ENCODE assay signal across 8 cellular contexts in genomic region chr1:225929462-225929861, GRCh38. TPM values are rescaled to one million over a fixed set of nuclear protein-coding genes. Genes with fewer than 3 reads are reported as not detected.
DNase-seq lines count a peak whose midpoint lies in the region; ATAC-seq, FAIRE-seq and TF ChIP-seq lines count a peak whose summit lies in the region.
"Not testable (repeated sequence)": the region's sequence is repeated elsewhere in the genome, so short reads cannot be mapped to it uniquely, and the experiment has no call there.
"Had no signal": no experiment of that assay in that cellular context is flagged by ENCODE, and none has a peak within 500 bp of the region (broad histone marks: within the 10 kb centered on the region; RNA-seq: fewer than 3 reads in every experiment).

No MANE protein-coding gene starts in this region.

- intact Hi-C loops in CD4-positive, alpha-beta memory T cell (cut with micrococcal nuclease); natural killer cell (cut with micrococcal nuclease): not testable (repeated sequence)
- intact Hi-C loops in activated CD4-positive, alpha-beta memory T cell treated with anti-CD3 and anti-CD28 coated beads for 36 hours (cut with micrococcal nuclease) = loop anchor here (10.0 kb wide), 1 partner anchor 135 kb away; the partner anchor contains the start of gene H3-3A
- intact Hi-C loops in activated T-helper 1 cell treated with anti-CD3 and anti-CD28 coated beads, Interleukin-12 subunit alpha, Interleukin-12 subunit beta, Interleukin-2, Interleukin-4 antibody, amounts not matched to agents 30 ng/mL and 10 ng/mL and 1 ng/mL, durations not matched to agents 14 hours and 24 hours and 36 hours (cut with micrococcal nuclease) = loop anchor here (10.0 kb wide), 1 partner anchor 275 kb away; the partner anchor contains the start of gene ENAH
- intact Hi-C loops in K562 (cut with micrococcal nuclease) = loop anchor here (2.0 to 5.0 kb wide), 3 partner anchors 33 to 133 kb away; partner anchors contain the start of genes H3-3A and SDE2

- not testable (repeated sequence) for TF ChIP-seq CTCF in K562 (IDR thresholded peaks at IDR 0.05 in 2 of 3, conservative IDR thresholded peaks at IDR 0.05 in 1 of 3; ENCODE audit: insufficient read depth in 2 of 3, low read depth in 1 of 3, low read length in 3 of 3); natural killer cell (IDR thresholded peaks at IDR 0.05)

- 81% methylated on average over 3 of the region's 3 CpGs for WGBS in K562 (ENCODE audit: insufficient coverage, low coverage, missing lambda C conversion rate)

- not testable (repeated sequence) for H4K20me1 ChIP-seq in K562 (replicated peaks; ENCODE audit: control insufficient read depth, insufficient read depth, low read length)

- peaks cover 0 to 11% (median 6%) of the 10 kb centered on the region in 4 donors for H3K4me1 Mint-ChIP-seq in CD4-positive, alpha-beta memory T cell
- H3K4me1 Mint-ChIP-seq in T-helper 2 cell treated with Interferon-gamma antibody and Interleukin-4, amounts not matched to agents 5 μg/mL and 100 μg/mL, for 36 hours (ENCODE audit: low read depth); activated CD4-positive, alpha-beta memory T cell treated with anti-CD3 and anti-CD28 coated beads for 36 hours (ENCODE audit: low read depth): not testable (repeated sequence)
- H3K4me1 Mint-ChIP-seq in activated T-helper 1 cell treated with anti-CD3 and anti-CD28 coated beads, Interleukin-12 subunit alpha, Interleukin-12 subunit beta, Interleukin-2, Interleukin-4 antibody, amounts not matched to agents 30 ng/mL and 10 ng/mL and 1 ng/mL, durations not matched to agents 14 hours and 24 hours and 36 hours (ENCODE audit: low read depth) = peaks cover 16% of the 10 kb centered on the region
- H3K4me1 Mint-ChIP-seq in activated naive CD4-positive, alpha-beta T cell treated with anti-CD3 and anti-CD28 coated beads, Interleukin-2, amount 50 U/mL, for 24 hours = peaks cover 41% of the 10 kb centered on the region
- H3K4me1 Mint-ChIP-seq in natural killer cell = peaks cover 17 to 18% of the 10 kb centered on the region in 2 donors

- not testable (repeated sequence) for FAIRE-seq in K562 (lab: Jason Lieb, UNC)

- CTCF ChIA-PET in CD4-positive, alpha-beta memory T cell (lab: Charles Lee; ENCODE audit: partially characterized antibody) = interaction anchor here (0.8 to 0.9 kb wide), 2 partner anchors 13 to 31 kb away, joined by 3 read pairs; no protein-coding TSS in a partner anchor
- CTCF ChIA-PET in activated CD4-positive, alpha-beta memory T cell treated with anti-CD3 and anti-CD28 coated beads for 36 hours (lab: Charles Lee) = interaction anchor here (0.8 kb wide), 1 partner anchor 46 kb away, joined by 3 read pairs; no protein-coding TSS in a partner anchor
- CTCF ChIA-PET in K562 (lab: Yijun Ruan, JAX; ENCODE audit: low intra/inter-chr PET ratio) = not testable (repeated sequence)

- H3K9ac ChIP-seq in K562 (ENCODE audit: insufficient read depth in 1 of 2, low read depth in 2 of 2, low read length in 2 of 2) = peak overlapping the region in 1 of 2 experiments; percentile 87; a peak in 1 of 4 replicates

- H3K27me3 ChIP-seq in CD4-positive, alpha-beta memory T cell (ENCODE audit: insufficient read depth, low read length); K562 (ENCODE audit: control insufficient read depth in 2 of 2, insufficient read depth in 2 of 2, low read length in 2 of 2): not testable (repeated sequence)

- peak overlapping the region in 6 of 7 donors; percentile 50 to 89 (median 74) for H3K27ac Mint-ChIP-seq in CD4-positive, alpha-beta memory T cell
- H3K27ac Mint-ChIP-seq in T-helper 2 cell treated with Interferon-gamma antibody and Interleukin-4, amounts not matched to agents 5 μg/mL and 100 μg/mL, for 36 hours = peak overlapping the region; percentile 55
- peak overlapping the region; percentile 76 for H3K27ac Mint-ChIP-seq in activated CD4-positive, alpha-beta memory T cell treated with anti-CD3 and anti-CD28 coated beads for 36 hours
- H3K27ac Mint-ChIP-seq in activated T-helper 1 cell treated with anti-CD3 and anti-CD28 coated beads, Interleukin-12 subunit alpha, Interleukin-12 subunit beta, Interleukin-2, Interleukin-4 antibody, amounts not matched to agents 30 ng/mL and 10 ng/mL and 1 ng/mL, durations not matched to agents 14 hours and 24 hours and 36 hours = peak overlapping the region; percentile 63
- peak overlapping the region; percentile 87 for H3K27ac Mint-ChIP-seq in activated naive CD4-positive, alpha-beta T cell treated with anti-CD3 and anti-CD28 coated beads, Interleukin-2, amount 50 U/mL, for 24 hours
- peak overlapping the region; percentile 66 to 82 for H3K27ac Mint-ChIP-seq in natural killer cell

- not testable (repeated sequence) for H3K9me1 ChIP-seq in K562 (ENCODE audit: control insufficient read depth, insufficient read depth, low read length)

- not testable (repeated sequence) for H3K9me3 Mint-ChIP-seq in CD4-positive, alpha-beta memory T cell; T-helper 2 cell treated with Interferon-gamma antibody and Interleukin-4, amounts not matched to agents 5 μg/mL and 100 μg/mL, for 36 hours; activated CD4-positive, alpha-beta memory T cell treated with anti-CD3 and anti-CD28 coated beads for 36 hours; activated T-helper 1 cell treated with anti-CD3 and anti-CD28 coated beads, Interleukin-12 subunit alpha, Interleukin-12 subunit beta, Interleukin-2, Interleukin-4 antibody, amounts not matched to agents 30 ng/mL and 10 ng/mL and 1 ng/mL, durations not matched to agents 14 hours and 24 hours and 36 hours; activated naive CD4-positive, alpha-beta T cell treated with anti-CD3 and anti-CD28 coated beads, Interleukin-2, amount 50 U/mL, for 24 hours; natural killer cell

- H3K4me1 ChIP-seq in CD4-positive, alpha-beta memory T cell (ENCODE audit: insufficient read depth, low read length) = peaks cover 28% of the 10 kb centered on the region
- H3K4me1 ChIP-seq in K562 (replicated peaks in 1 of 2; ENCODE audit: control insufficient read depth in 2 of 2, insufficient read depth in 2 of 2, low read length in 2 of 2) = peaks cover 53 to 54% of the 10 kb centered on the region in 2 experiments

- peak overlapping the region; percentile 67 for H2AFZ ChIP-seq in K562 (ENCODE audit: low read depth, low read length)

- not testable (repeated sequence) for TF ChIP-seq RAD21 in K562 (CRISPR knock-in tag; conservative IDR thresholded peaks at IDR 0.05 in 1 of 2, IDR thresholded peaks at IDR 0.05 in 1 of 2)

- not testable (repeated sequence) for H3K27ac ChIP-seq in CD4-positive, alpha-beta memory T cell (ENCODE audit: low read depth, low read length)
- H3K27ac ChIP-seq in K562 (ENCODE audit: extremely low read depth, low read depth, low read length) = peak overlapping the region; percentile 98

- not testable (repeated sequence) for DNase-seq in CD4-positive, alpha-beta memory T cell; T-helper 2 cell treated with Interferon-gamma antibody and Interleukin-4, amounts not matched to agents 5 μg/mL and 100 μg/mL, for 36 hours (ENCODE audit: low spot score); activated CD4-positive, alpha-beta memory T cell treated with anti-CD3 and anti-CD28 coated beads for 36 hours; activated T-helper 1 cell treated with anti-CD3 and anti-CD28 coated beads, Interleukin-12 subunit alpha, Interleukin-12 subunit beta, Interleukin-2, Interleukin-4 antibody, amounts not matched to agents 30 ng/mL and 10 ng/mL and 1 ng/mL, durations not matched to agents 14 hours and 24 hours and 36 hours (ENCODE audit: low spot score); K562 (ENCODE audit: extremely low read depth in 1 of 4, low spot score in 3 of 4); natural killer cell

- not testable (repeated sequence) for H3K36me3 Mint-ChIP-seq in CD4-positive, alpha-beta memory T cell; T-helper 2 cell treated with Interferon-gamma antibody and Interleukin-4, amounts not matched to agents 5 μg/mL and 100 μg/mL, for 36 hours (ENCODE audit: low read depth); activated CD4-positive, alpha-beta memory T cell treated with anti-CD3 and anti-CD28 coated beads for 36 hours; activated T-helper 1 cell treated with anti-CD3 and anti-CD28 coated beads, Interleukin-12 subunit alpha, Interleukin-12 subunit beta, Interleukin-2, Interleukin-4 antibody, amounts not matched to agents 30 ng/mL and 10 ng/mL and 1 ng/mL, durations not matched to agents 14 hours and 24 hours and 36 hours (ENCODE audit: low read depth); activated naive CD4-positive, alpha-beta T cell treated with anti-CD3 and anti-CD28 coated beads, Interleukin-2, amount 50 U/mL, for 24 hours; natural killer cell

- ATAC-seq in K562 = not testable (repeated sequence)
- ATAC-seq in natural killer cell = peak in 2 of 3 donors; percentile 35 to 58

- not testable (repeated sequence) for H3K79me2 ChIP-seq in K562 (ENCODE audit: control insufficient read depth, insufficient read depth, low read length)

- TF ChIP-seq POLR2A in K562 (conservative IDR thresholded peaks at IDR 0.05) = not testable (repeated sequence)

- peak overlapping the region in 2 of 8 donors; percentile 6 to 43 for H3K4me3 Mint-ChIP-seq in CD4-positive, alpha-beta memory T cell
- H3K4me3 Mint-ChIP-seq in T-helper 2 cell treated with Interferon-gamma antibody and Interleukin-4, amounts not matched to agents 5 μg/mL and 100 μg/mL, for 36 hours; activated CD4-positive, alpha-beta memory T cell treated with anti-CD3 and anti-CD28 coated beads for 36 hours; activated T-helper 1 cell treated with anti-CD3 and anti-CD28 coated beads, Interleukin-12 subunit alpha, Interleukin-12 subunit beta, Interleukin-2, Interleukin-4 antibody, amounts not matched to agents 30 ng/mL and 10 ng/mL and 1 ng/mL, durations not matched to agents 14 hours and 24 hours and 36 hours; activated naive CD4-positive, alpha-beta T cell treated with anti-CD3 and anti-CD28 coated beads, Interleukin-2, amount 50 U/mL, for 24 hours; natural killer cell: not testable (repeated sequence)

- not testable (repeated sequence) for H3K36me3 ChIP-seq in CD4-positive, alpha-beta memory T cell (ENCODE audit: insufficient read depth, low read length); K562 (ENCODE audit: control insufficient read depth, insufficient read depth, low read length)

- not testable (repeated sequence) for H3K27me3 Mint-ChIP-seq in CD4-positive, alpha-beta memory T cell; T-helper 2 cell treated with Interferon-gamma antibody and Interleukin-4, amounts not matched to agents 5 μg/mL and 100 μg/mL, for 36 hours (ENCODE audit: low read depth); activated CD4-positive, alpha-beta memory T cell treated with anti-CD3 and anti-CD28 coated beads for 36 hours; activated T-helper 1 cell treated with anti-CD3 and anti-CD28 coated beads, Interleukin-12 subunit alpha, Interleukin-12 subunit beta, Interleukin-2, Interleukin-4 antibody, amounts not matched to agents 30 ng/mL and 10 ng/mL and 1 ng/mL, durations not matched to agents 14 hours and 24 hours and 36 hours (ENCODE audit: insufficient read depth); activated naive CD4-positive, alpha-beta T cell treated with anti-CD3 and anti-CD28 coated beads, Interleukin-2, amount 50 U/mL, for 24 hours; natural killer cell (ENCODE audit: low read depth in 2 of 2)

- BruUV-seq in K562 (replicated peaks; lab: Mats Ljungman, UMichigan) = not testable (repeated sequence)

- not testable (repeated sequence) for TF ChIP-seq EP300 in K562 (IDR thresholded peaks at IDR 0.05; ENCODE audit: low read length)

- in situ Hi-C loops in K562 (cut with MboI) = not testable (repeated sequence)

- POLR2A ChIA-PET in CD4-positive, alpha-beta memory T cell (lab: Charles Lee; ENCODE audit: partially characterized antibody) = interaction anchor here (1.2 to 1.5 kb wide), 3 partner anchors 46 to 462 kb away, joined by 3 to 6 read pairs (median 3); no protein-coding TSS in a partner anchor
- POLR2A ChIA-PET in activated CD4-positive, alpha-beta memory T cell treated with anti-CD3 and anti-CD28 coated beads for 36 hours (lab: Charles Lee) = interaction anchor here (0.7 kb wide), 1 partner anchor 47 kb away, joined by 4 read pairs; the partner anchor contains the start of gene TMEM63A
- POLR2A ChIA-PET in K562 (lab: Yijun Ruan, JAX) = interaction anchor here (1.5 kb wide), 1 partner anchor 46 kb away, joined by 4 read pairs; no protein-coding TSS in a partner anchor

- not testable (repeated sequence) for H3K4me2 ChIP-seq in K562 (ENCODE audit: insufficient read depth, low read length)

- H3K9me3 ChIP-seq in CD4-positive, alpha-beta memory T cell (ENCODE audit: control insufficient read depth in 1 of 2, low read length in 2 of 2); K562 (replicated peaks; ENCODE audit: control insufficient read depth, insufficient read depth, low read depth, low read length): not testable (repeated sequence)

- H3K4me3 ChIP-seq in CD4-positive, alpha-beta memory T cell (ENCODE audit: low read length in 2 of 2); K562: not testable (repeated sequence)

RNA-seq across cellular contexts. Expression of gene PYCR2, which starts 5.4 kb away (rescaled TPM):
- 100 to 1,000 TPM; 102 to 116 TPM for total RNA-seq in CD4-positive, alpha-beta memory T cell
- 10 to 100 TPM; 73.6 to 86.6 TPM for polyA plus RNA-seq in CD4-positive, alpha-beta memory T cell
- total RNA-seq in activated CD4-positive, alpha-beta memory T cell treated with anti-CD3 and anti-CD28 coated beads for 36 hours = 100 to 1,000 TPM; 127 TPM
- total RNA-seq in activated T-helper 1 cell treated with anti-CD3 and anti-CD28 coated beads, Interleukin-12 subunit alpha, Interleukin-12 subunit beta, Interleukin-2, Interleukin-4 antibody, amounts not matched to agents 30 ng/mL and 10 ng/mL and 1 ng/mL, durations not matched to agents 14 hours and 24 hours and 36 hours = 137 and 145 TPM in 2 replicates
- 118 and 268 TPM in 2 replicates for total RNA-seq in K562 (2011; cell fraction: chromatin; rRNA removed; ENCODE audit: low replicate concordance)
- 193 and 210 TPM in 2 replicates for total RNA-seq in K562 (2011; cell fraction: nucleolus; rRNA removed)
- 181 and 191 TPM in 2 replicates for total RNA-seq in K562 (2011; cell fraction: nucleoplasm; rRNA removed)
- total RNA-seq in K562 (2014; rRNA removed) (162 and 176 TPM in 2 replicates), K562 (2014; rRNA removed; fragmentation: Illumina TruSeq; extraction: Trizol) (75.2 and 76.7 TPM in 2 replicates), K562 (2015; rRNA removed; fragmentation: Illumina TruSeq; extraction: Trizol) (79.2 and 83.5 TPM in 2 replicates), K562 (2021) (200 and 219 TPM in 2 replicates), natural killer cell (10 to 100 TPM; 57.7 to 74.5 (median 62.6) TPM)
- polyA plus RNA-seq in K562 (2011; rRNA removed) (127 and 246 TPM in 2 replicates), K562 (2014; fragmentation: Illumina TruSeq; extraction: Trizol) (154 and 187 TPM in 2 replicates), K562 (2014; fragmentation: Nextera tagmentation; extraction: Ambion mirVana) (1 to 10 TPM; 5.5 to 7.9 TPM), K562 (2014; rRNA removed) (195 and 208 TPM in 2 replicates)
- 168 and 216 TPM in 2 replicates for polyA plus RNA-seq in K562 (2011; cell fraction: cytosol; rRNA removed)
- polyA plus RNA-seq in K562 (2011; cell fraction: nucleus; rRNA removed) = 321 and 394 TPM in 2 replicates
- polyA plus RNA-seq in K562 (2012) = 161 and 213 TPM in 2 replicates
- 79.4 and 82.2 TPM in 2 replicates for polyA minus RNA-seq in K562 (2011; rRNA and poly(A)+ RNA removed)
- polyA minus RNA-seq in K562 (2011; cell fraction: cytosol; rRNA and poly(A)+ RNA removed) = 58.5 and 79.5 TPM in 2 replicates
- polyA minus RNA-seq in K562 (2011; cell fraction: nucleus; rRNA and poly(A)+ RNA removed) = 66.8 and 85.3 TPM in 2 replicates

RNA-seq across cellular contexts. Expression of gene LEFTY2, which starts 11.6 kb away (rescaled TPM):
- total RNA-seq in CD4-positive, alpha-beta memory T cell = not detected
- polyA plus RNA-seq in CD4-positive, alpha-beta memory T cell = not detected
- total RNA-seq in activated CD4-positive, alpha-beta memory T cell treated with anti-CD3 and anti-CD28 coated beads for 36 hours = not detected
- total RNA-seq in activated T-helper 1 cell treated with anti-CD3 and anti-CD28 coated beads, Interleukin-12 subunit alpha, Interleukin-12 subunit beta, Interleukin-2, Interleukin-4 antibody, amounts not matched to agents 30 ng/mL and 10 ng/mL and 1 ng/mL, durations not matched to agents 14 hours and 24 hours and 36 hours = not detected in 2 replicates
- 0.23 TPM in 1 of 2 replicates, not detected in the other for total RNA-seq in K562 (2011; cell fraction: chromatin; rRNA removed; ENCODE audit: low replicate concordance)
- not detected in 2 replicates for total RNA-seq in K562 (2011; cell fraction: nucleolus; rRNA removed)
- total RNA-seq in K562 (2011; cell fraction: nucleoplasm; rRNA removed) = 0.29 TPM in 1 of 2 replicates, not detected in the other
- 0.08 and 0.14 TPM in 2 replicates for total RNA-seq in K562 (2014; rRNA removed)
- total RNA-seq in K562 (2014; rRNA removed; fragmentation: Illumina TruSeq; extraction: Trizol) = not detected in 2 replicates
- total RNA-seq in K562 (2015; rRNA removed; fragmentation: Illumina TruSeq; extraction: Trizol) = not detected in 2 replicates
- not detected in 2 replicates for total RNA-seq in K562 (2021)
- 0.04 and 0.07 TPM in 2 replicates for polyA plus RNA-seq in K562 (2011; rRNA removed)
- polyA plus RNA-seq in K562 (2011; cell fraction: cytosol; rRNA removed) = 0.03 and 0.06 TPM in 2 replicates
- polyA plus RNA-seq in K562 (2011; cell fraction: nucleus; rRNA removed) = 0.06 TPM in 1 of 2 replicates, not detected in the other
- polyA plus RNA-seq in K562 (2012) = 0.04 TPM in 2 replicates
- not detected in 2 replicates for polyA plus RNA-seq in K562 (2014; fragmentation: Illumina TruSeq; extraction: Trizol)
- polyA plus RNA-seq in K562 (2014; fragmentation: Nextera tagmentation; extraction: Ambion mirVana) = not detected
- 0.78 TPM in 1 of 2 replicates, not detected in the other for polyA plus RNA-seq in K562 (2014; rRNA removed)
- not detected in 2 replicates for polyA minus RNA-seq in K562 (2011; rRNA and poly(A)+ RNA removed)
- not detected in 2 replicates for polyA minus RNA-seq in K562 (2011; cell fraction: cytosol; rRNA and poly(A)+ RNA removed)
- not detected in 2 replicates for polyA minus RNA-seq in K562 (2011; cell fraction: nucleus; rRNA and poly(A)+ RNA removed)
- not detected for total RNA-seq in natural killer cell
- total RNA-seq: A172 had no signal

RNA-seq across cellular contexts. Expression of gene LEFTY1, which starts 40.5 kb away (rescaled TPM):
- total RNA-seq in CD4-positive, alpha-beta memory T cell = under 1 TPM; 0.55 to 0.75 TPM
- polyA plus RNA-seq in CD4-positive, alpha-beta memory T cell = not detected
- total RNA-seq in activated CD4-positive, alpha-beta memory T cell treated with anti-CD3 and anti-CD28 coated beads for 36 hours = under 1 TPM in 1 of 2 experiments, not detected in 1; 0.19 TPM
- total RNA-seq in activated T-helper 1 cell treated with anti-CD3 and anti-CD28 coated beads, Interleukin-12 subunit alpha, Interleukin-12 subunit beta, Interleukin-2, Interleukin-4 antibody, amounts not matched to agents 30 ng/mL and 10 ng/mL and 1 ng/mL, durations not matched to agents 14 hours and 24 hours and 36 hours = 0.12 TPM in 1 of 2 replicates, not detected in the other
- 0.88 and 1.0 TPM in 2 replicates for total RNA-seq in K562 (2011; cell fraction: chromatin; rRNA removed; ENCODE audit: low replicate concordance)
- 1.2 TPM in 1 of 2 replicates, not detected in the other for total RNA-seq in K562 (2011; cell fraction: nucleolus; rRNA removed)
- 1.1 TPM in 1 of 2 replicates, not detected in the other for total RNA-seq in K562 (2011; cell fraction: nucleoplasm; rRNA removed)
- total RNA-seq in K562 (2014; rRNA removed) (0.16 TPM in 1 of 2 replicates, not detected in the other), K562 (2014; rRNA removed; fragmentation: Illumina TruSeq; extraction: Trizol) (0.07 TPM in 1 of 2 replicates, not detected in the other), K562 (2015; rRNA removed; fragmentation: Illumina TruSeq; extraction: Trizol) (not detected in 2 replicates), K562 (2021) (0.20 and 0.24 TPM in 2 replicates), natural killer cell (not detected)
- polyA plus RNA-seq in K562 (2011; rRNA removed) (0.09 and 0.21 TPM in 2 replicates), K562 (2014; fragmentation: Illumina TruSeq; extraction: Trizol) (0.15 TPM in 1 of 2 replicates, not detected in the other), K562 (2014; fragmentation: Nextera tagmentation; extraction: Ambion mirVana) (not detected), K562 (2014; rRNA removed) (0.13 TPM in 1 of 2 replicates, not detected in the other)
- polyA plus RNA-seq in K562 (2011; cell fraction: cytosol; rRNA removed) = 0.09 and 0.30 TPM in 2 replicates
- polyA plus RNA-seq in K562 (2011; cell fraction: nucleus; rRNA removed) = 0.41 and 0.67 TPM in 2 replicates
- polyA plus RNA-seq in K562 (2012) = 0.04 and 0.07 TPM in 2 replicates
- not detected in 2 replicates for polyA minus RNA-seq in K562 (2011; rRNA and poly(A)+ RNA removed)
- polyA minus RNA-seq in K562 (2011; cell fraction: cytosol; rRNA and poly(A)+ RNA removed) = not detected in 2 replicates
- polyA minus RNA-seq in K562 (2011; cell fraction: nucleus; rRNA and poly(A)+ RNA removed) = 0.22 and 0.27 TPM in 2 replicates
- total RNA-seq: A172 had no signal

RNA-seq across cellular contexts. Expression of gene TMEM63A, which starts 47.3 kb away (rescaled TPM):
- 100 to 1,000 TPM; 476 to 507 TPM for total RNA-seq in CD4-positive, alpha-beta memory T cell
- 10 to 100 TPM; 46.2 to 79.5 TPM for polyA plus RNA-seq in CD4-positive, alpha-beta memory T cell
- 10 to 100 TPM; 52.2 to 59.1 TPM for total RNA-seq in activated CD4-positive, alpha-beta memory T cell treated with anti-CD3 and anti-CD28 coated beads for 36 hours
- 20.4 and 23.4 TPM in 2 replicates for total RNA-seq in activated T-helper 1 cell treated with anti-CD3 and anti-CD28 coated beads, Interleukin-12 subunit alpha, Interleukin-12 subunit beta, Interleukin-2, Interleukin-4 antibody, amounts not matched to agents 30 ng/mL and 10 ng/mL and 1 ng/mL, durations not matched to agents 14 hours and 24 hours and 36 hours
- 420 and 854 TPM in 2 replicates for total RNA-seq in K562 (2011; cell fraction: chromatin; rRNA removed; ENCODE audit: low replicate concordance)
- 362 and 382 TPM in 2 replicates for total RNA-seq in K562 (2011; cell fraction: nucleolus; rRNA removed)
- 379 and 427 TPM in 2 replicates for total RNA-seq in K562 (2011; cell fraction: nucleoplasm; rRNA removed)
- total RNA-seq in K562 (2014; rRNA removed) (17.5 and 21.2 TPM in 2 replicates), K562 (2014; rRNA removed; fragmentation: Illumina TruSeq; extraction: Trizol) (17.2 and 17.6 TPM in 2 replicates), K562 (2015; rRNA removed; fragmentation: Illumina TruSeq; extraction: Trizol) (16.2 and 17.5 TPM in 2 replicates), K562 (2021) (48.5 and 54.6 TPM in 2 replicates), natural killer cell (100 to 1,000 TPM; 101 to 166 (median 113) TPM)
- polyA plus RNA-seq in K562 (2011; rRNA removed) (39.2 and 70.5 TPM in 2 replicates), K562 (2014; fragmentation: Illumina TruSeq; extraction: Trizol) (37.7 and 39.0 TPM in 2 replicates), K562 (2014; fragmentation: Nextera tagmentation; extraction: Ambion mirVana) (1 to 10 TPM; 2.0 to 2.8 TPM), K562 (2014; rRNA removed) (30.5 and 32.4 TPM in 2 replicates)
- 23.7 and 25.8 TPM in 2 replicates for polyA plus RNA-seq in K562 (2011; cell fraction: cytosol; rRNA removed)
- polyA plus RNA-seq in K562 (2011; cell fraction: nucleus; rRNA removed) = 496 and 545 TPM in 2 replicates
- polyA plus RNA-seq in K562 (2012) = 27.0 and 59.7 TPM in 2 replicates
- 57.7 and 57.8 TPM in 2 replicates for polyA minus RNA-seq in K562 (2011; rRNA and poly(A)+ RNA removed)
- 16.8 and 28.1 TPM in 2 replicates for polyA minus RNA-seq in K562 (2011; cell fraction: cytosol; rRNA and poly(A)+ RNA removed)
- 118 and 144 TPM in 2 replicates for polyA minus RNA-seq in K562 (2011; cell fraction: nucleus; rRNA and poly(A)+ RNA removed)
